Comparison of ENCODE assay signal across 8 cellular contexts in the genomic region with DNA sequence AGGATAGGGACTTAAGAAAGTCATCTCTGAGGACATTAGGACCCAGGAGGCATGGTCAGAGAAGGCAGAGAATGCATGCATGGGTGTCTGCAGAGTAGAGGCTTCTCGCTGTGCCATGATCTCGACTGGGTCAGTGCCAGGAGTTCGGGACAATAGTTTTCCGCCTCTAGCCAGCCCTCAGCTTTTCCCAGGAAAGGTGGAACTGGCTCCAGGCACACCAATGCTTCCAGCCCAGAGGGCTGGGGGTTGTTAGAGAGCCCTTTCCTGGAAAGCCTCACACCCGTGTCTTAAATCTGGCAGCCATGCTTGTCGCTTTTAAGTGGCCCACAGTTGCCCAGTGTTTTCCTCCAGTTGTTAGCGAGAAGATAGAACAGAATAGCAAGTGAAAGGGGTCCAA.
DNase-seq lines count a peak whose midpoint lies in the region; ATAC-seq and TF ChIP-seq lines count a peak whose summit lies in the region.

No MANE protein-coding gene starts in this region.

- DNase-seq in activated naive CD4-positive, alpha-beta T cell treated with anti-CD3 and anti-CD28 coated beads, Interleukin-2, amount 10 ng/mL, durations not matched to agents 7 days and 5 days = peak; percentile 29
- DNase-seq in activated naive CD4-positive, alpha-beta T cell treated with Interleukin-2 at 50 U/mL for 16 hours = no peak
- DNase-seq in NCI-H2029 treated with DMSO at 0.1 percent for 48 hours (lab: John Stamatoyannopoulos, UW) (peak; percentile 69), adipocyte (ENCODE audit: low read depth) (no peak), natural killer cell (no peak), NCI-H524 treated with DMSO at 0.1 percent for 48 hours (lab: John Stamatoyannopoulos, UW) (no peak)
- DNase-seq in stimulated activated CD4-positive, alpha-beta T cell treated with anti-CD3 and anti-CD28 coated beads, Interleukin-12 subunit alpha, Interleukin-12 subunit beta, amount 100 ng/mL, for 4 hours = no peak

- H3K27me3 ChIP-seq in adipocyte (replicated peaks; ENCODE audit: control insufficient read depth, insufficient read depth, low read length) = no peaks in the 10 kb centered on the region

- H3K27ac Mint-ChIP-seq in activated naive CD4-positive, alpha-beta T cell treated with anti-CD3 and anti-CD28 coated beads, Interleukin-2, amount 10 ng/mL, durations not matched to agents 7 days and 5 days = peak overlapping the region; percentile 97
- H3K27ac Mint-ChIP-seq in natural killer cell = peak overlapping the region; percentile 98

- peaks cover 6% of the 10 kb centered on the region for H3K9me3 Mint-ChIP-seq in activated naive CD4-positive, alpha-beta T cell treated with anti-CD3 and anti-CD28 coated beads, Interleukin-2, amount 10 ng/mL, durations not matched to agents 7 days and 5 days
- H3K9me3 Mint-ChIP-seq in natural killer cell = no peaks in the 10 kb centered on the region

- H3K36me3 Mint-ChIP-seq in activated naive CD4-positive, alpha-beta T cell treated with anti-CD3 and anti-CD28 coated beads, Interleukin-2, amount 10 ng/mL, durations not matched to agents 7 days and 5 days = peaks cover 22% of the 10 kb centered on the region
- no peaks in the 10 kb centered on the region for H3K36me3 Mint-ChIP-seq in natural killer cell

- peak overlapping the region; percentile 89 for H3K4me3 Mint-ChIP-seq in activated naive CD4-positive, alpha-beta T cell treated with anti-CD3 and anti-CD28 coated beads, Interleukin-2, amount 10 ng/mL, durations not matched to agents 7 days and 5 days
- H3K4me3 Mint-ChIP-seq in natural killer cell = peak overlapping the region; percentile 94

- peak; percentile 23 for ATAC-seq in HG02763 (IDR thresholded peaks at IDR 0.05; ENCODE audit: unreplicated experiment)
- peak; percentile 39 to 54 (median 40) for ATAC-seq in natural killer cell

- CTCF ChIA-PET in activated naive CD4-positive, alpha-beta T cell treated with anti-CD3 and anti-CD28 coated beads, Interleukin-2, amount 10 ng/mL, durations not matched to agents 7 days and 5 days (lab: Charles Lee) = no interaction called here

- H3K4me3 ChIP-seq in adipocyte (ENCODE audit: low read length) = peak overlapping the region; percentile 78

- peaks cover 39% of the 10 kb centered on the region for H3K4me1 Mint-ChIP-seq in activated naive CD4-positive, alpha-beta T cell treated with anti-CD3 and anti-CD28 coated beads, Interleukin-2, amount 10 ng/mL, durations not matched to agents 7 days and 5 days
- peaks cover 57 to 59% of the 10 kb centered on the region in 2 donors for H3K4me1 Mint-ChIP-seq in natural killer cell

- TF ChIP-seq CTCF in natural killer cell (IDR thresholded peaks at IDR 0.05) = no peak

- no peaks in the 10 kb centered on the region for H3K36me3 ChIP-seq in adipocyte (ENCODE audit: control insufficient read depth, insufficient read depth, low read length, severe bottlenecking)

- no peaks in the 10 kb centered on the region for H3K27me3 Mint-ChIP-seq in activated naive CD4-positive, alpha-beta T cell treated with anti-CD3 and anti-CD28 coated beads, Interleukin-2, amount 10 ng/mL, durations not matched to agents 7 days and 5 days
- H3K27me3 Mint-ChIP-seq in natural killer cell (ENCODE audit: low read depth in 2 of 2) = no peaks in the 10 kb centered on the region

- H3K4me1 ChIP-seq in adipocyte (ENCODE audit: control insufficient read depth, insufficient read depth, low read length) = no peaks in the 10 kb centered on the region

- H3K9me3 ChIP-seq in adipocyte (ENCODE audit: control insufficient read depth, low read length) = no peaks in the 10 kb centered on the region

- intact Hi-C loops in natural killer cell (cut with micrococcal nuclease) = no loop called here

- H3K9ac ChIP-seq in adipocyte (ENCODE audit: low read length) = peak overlapping the region; percentile 67

Comparison
In these comparisons a context has a peak if more than half of its experiments do, and no peak if none do; other contexts are left out.
1. DNase-seq: peak in activated naive CD4-positive, alpha-beta T cell treated with anti-CD3 and anti-CD28 coated beads, Interleukin-2, amount 10 ng/mL, durations not matched to agents 7 days and 5 days (single experiment) and NCI-H2029 treated with DMSO at 0.1 percent for 48 hours (single experiment); none in activated naive CD4-positive, alpha-beta T cell treated with Interleukin-2 at 50 U/mL for 16 hours (single experiment), adipocyte (single experiment), natural killer cell (single experiment), NCI-H524 treated with DMSO at 0.1 percent for 48 hours (single experiment) and stimulated activated CD4-positive, alpha-beta T cell treated with anti-CD3 and anti-CD28 coated beads, Interleukin-12 subunit alpha, Interleukin-12 subunit beta, amount 100 ng/mL, for 4 hours (single experiment).